1 cellular context compared by ENCODE assay signal in the genomic region with DNA sequence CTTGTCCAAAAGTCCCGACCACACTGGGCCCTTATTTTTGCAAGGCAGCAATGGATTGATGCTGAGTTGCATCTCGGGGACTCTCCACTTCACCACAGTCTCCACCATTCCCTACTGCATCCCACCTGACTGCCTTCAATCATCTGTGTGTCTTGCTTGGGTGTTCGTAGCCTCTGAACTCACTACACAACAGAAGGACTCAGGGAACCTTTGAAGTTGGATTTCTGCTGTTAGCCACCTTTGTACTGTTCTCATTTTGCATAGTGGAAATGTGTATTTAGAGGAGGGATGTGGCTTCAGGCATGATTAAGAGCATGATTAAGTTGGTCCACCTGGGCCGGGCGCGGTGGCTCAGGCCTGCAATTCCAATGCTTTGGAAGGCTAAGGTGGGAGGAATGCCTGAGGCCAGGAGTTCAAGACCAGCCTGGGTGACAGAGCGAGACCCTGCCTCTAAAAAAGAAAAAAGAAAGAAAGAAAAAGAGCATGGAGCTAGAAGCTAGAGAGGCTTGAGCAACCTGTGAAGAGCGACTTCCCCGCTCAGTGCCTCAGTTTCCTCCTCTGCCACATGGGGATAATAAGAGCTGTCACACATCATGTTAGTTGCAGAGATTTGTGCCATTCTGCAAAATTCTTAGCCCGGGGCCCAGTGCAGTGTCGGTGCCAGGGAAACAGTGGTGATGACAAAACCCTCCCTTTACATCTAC.
TF ChIP-seq lines count a peak whose summit lies in the region.

No MANE protein-coding gene starts in this region.

TF ChIP-seq in HepG2, 621 proteins besides CTCF, POLR2A, EP300 and RAD21 (continued from another document and continues in another):
- TF ChIP-seq, protein P1, sequence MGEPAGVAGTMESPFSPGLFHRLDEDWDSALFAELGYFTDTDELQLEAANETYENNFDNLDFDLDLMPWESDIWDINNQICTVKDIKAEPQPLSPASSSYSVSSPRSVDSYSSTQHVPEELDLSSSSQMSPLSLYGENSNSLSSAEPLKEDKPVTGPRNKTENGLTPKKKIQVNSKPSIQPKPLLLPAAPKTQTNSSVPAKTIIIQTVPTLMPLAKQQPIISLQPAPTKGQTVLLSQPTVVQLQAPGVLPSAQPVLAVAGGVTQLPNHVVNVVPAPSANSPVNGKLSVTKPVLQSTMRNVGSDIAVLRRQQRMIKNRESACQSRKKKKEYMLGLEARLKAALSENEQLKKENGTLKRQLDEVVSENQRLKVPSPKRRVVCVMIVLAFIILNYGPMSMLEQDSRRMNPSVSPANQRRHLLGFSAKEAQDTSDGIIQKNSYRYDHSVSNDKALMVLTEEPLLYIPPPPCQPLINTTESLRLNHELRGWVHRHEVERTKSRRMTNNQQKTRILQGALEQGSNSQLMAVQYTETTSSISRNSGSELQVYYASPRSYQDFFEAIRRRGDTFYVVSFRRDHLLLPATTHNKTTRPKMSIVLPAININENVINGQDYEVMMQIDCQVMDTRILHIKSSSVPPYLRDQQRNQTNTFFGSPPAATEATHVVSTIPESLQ (CRISPR knock-in tag; conservative IDR thresholded peaks at IDR 0.05): no peak
- TF ChIP-seq SP5 (CRISPR knock-in tag; IDR thresholded peaks at IDR 0.05; ENCODE audit: borderline replicate concordance, low read depth) (peak; percentile 93), FLYWCH1 (CRISPR knock-in tag; IDR thresholded peaks at IDR 0.05) (no peak), KLF9 (CRISPR knock-in tag; IDR thresholded peaks at IDR 0.05; ENCODE audit: low read depth) (no peak), SNAPC2 (CRISPR knock-in tag; IDR thresholded peaks at IDR 0.05) (peak; percentile 95), ZNF792 (CRISPR knock-in tag; IDR thresholded peaks at IDR 0.05) (peak; percentile 62), XBP1 (CRISPR knock-in tag; IDR thresholded peaks at IDR 0.05) (no peak), ZFP82 (CRISPR knock-in tag; IDR thresholded peaks at IDR 0.05; ENCODE audit: borderline replicate concordance) (no peak), ZNF816 (CRISPR knock-in tag; IDR thresholded peaks at IDR 0.05; ENCODE audit: borderline replicate concordance) (no peak; the same call in 1 of the 2 replicates), SKI (IDR thresholded peaks at IDR 0.05; ENCODE audit: partially characterized antibody) (peak; percentile 70), MIER2 (CRISPR knock-in tag; IDR thresholded peaks at IDR 0.05) (peak; percentile 85; the same call in 1 of the 2 replicates), ZBTB8A (CRISPR knock-in tag; IDR thresholded peaks at IDR 0.05; ENCODE audit: borderline replicate concordance, low read depth) (0 out of 2 replicates have a peak, but pooled peaks have one; percentile 31), ZNF670 (CRISPR knock-in tag; IDR thresholded peaks at IDR 0.05; ENCODE audit: borderline replicate concordance) (peak; percentile 92), ZNF564 (CRISPR knock-in tag; IDR thresholded peaks at IDR 0.05) (0 out of 2 replicates have a peak, but pooled peaks have one; percentile 72)
- TF ChIP-seq, protein P2, sequence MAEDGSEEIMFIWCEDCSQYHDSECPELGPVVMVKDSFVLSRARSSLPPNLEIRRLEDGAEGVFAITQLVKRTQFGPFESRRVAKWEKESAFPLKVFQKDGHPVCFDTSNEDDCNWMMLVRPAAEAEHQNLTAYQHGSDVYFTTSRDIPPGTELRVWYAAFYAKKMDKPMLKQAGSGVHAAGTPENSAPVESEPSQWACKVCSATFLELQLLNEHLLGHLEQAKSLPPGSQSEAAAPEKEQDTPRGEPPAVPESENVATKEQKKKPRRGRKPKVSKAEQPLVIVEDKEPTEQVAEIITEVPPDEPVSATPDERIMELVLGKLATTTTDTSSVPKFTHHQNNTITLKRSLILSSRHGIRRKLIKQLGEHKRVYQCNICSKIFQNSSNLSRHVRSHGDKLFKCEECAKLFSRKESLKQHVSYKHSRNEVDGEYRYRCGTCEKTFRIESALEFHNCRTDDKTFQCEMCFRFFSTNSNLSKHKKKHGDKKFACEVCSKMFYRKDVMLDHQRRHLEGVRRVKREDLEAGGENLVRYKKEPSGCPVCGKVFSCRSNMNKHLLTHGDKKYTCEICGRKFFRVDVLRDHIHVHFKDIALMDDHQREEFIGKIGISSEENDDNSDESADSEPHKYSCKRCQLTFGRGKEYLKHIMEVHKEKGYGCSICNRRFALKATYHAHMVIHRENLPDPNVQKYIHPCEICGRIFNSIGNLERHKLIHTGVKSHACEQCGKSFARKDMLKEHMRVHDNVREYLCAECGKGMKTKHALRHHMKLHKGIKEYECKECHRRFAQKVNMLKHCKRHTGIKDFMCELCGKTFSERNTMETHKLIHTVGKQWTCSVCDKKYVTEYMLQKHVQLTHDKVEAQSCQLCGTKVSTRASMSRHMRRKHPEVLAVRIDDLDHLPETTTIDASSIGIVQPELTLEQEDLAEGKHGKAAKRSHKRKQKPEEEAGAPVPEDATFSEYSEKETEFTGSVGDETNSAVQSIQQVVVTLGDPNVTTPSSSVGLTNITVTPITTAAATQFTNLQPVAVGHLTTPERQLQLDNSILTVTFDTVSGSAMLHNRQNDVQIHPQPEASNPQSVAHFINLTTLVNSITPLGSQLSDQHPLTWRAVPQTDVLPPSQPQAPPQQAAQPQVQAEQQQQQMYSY (CRISPR knock-in tag; IDR thresholded peaks at IDR 0.05): no peak
- TF ChIP-seq, protein P3, sequence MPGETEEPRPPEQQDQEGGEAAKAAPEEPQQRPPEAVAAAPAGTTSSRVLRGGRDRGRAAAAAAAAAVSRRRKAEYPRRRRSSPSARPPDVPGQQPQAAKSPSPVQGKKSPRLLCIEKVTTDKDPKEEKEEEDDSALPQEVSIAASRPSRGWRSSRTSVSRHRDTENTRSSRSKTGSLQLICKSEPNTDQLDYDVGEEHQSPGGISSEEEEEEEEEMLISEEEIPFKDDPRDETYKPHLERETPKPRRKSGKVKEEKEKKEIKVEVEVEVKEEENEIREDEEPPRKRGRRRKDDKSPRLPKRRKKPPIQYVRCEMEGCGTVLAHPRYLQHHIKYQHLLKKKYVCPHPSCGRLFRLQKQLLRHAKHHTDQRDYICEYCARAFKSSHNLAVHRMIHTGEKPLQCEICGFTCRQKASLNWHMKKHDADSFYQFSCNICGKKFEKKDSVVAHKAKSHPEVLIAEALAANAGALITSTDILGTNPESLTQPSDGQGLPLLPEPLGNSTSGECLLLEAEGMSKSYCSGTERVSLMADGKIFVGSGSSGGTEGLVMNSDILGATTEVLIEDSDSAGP (CRISPR knock-in tag; IDR thresholded peaks at IDR 0.05; ENCODE audit: borderline replicate concordance): peak; percentile 39; the same call in 1 of the 2 replicates
- TF ChIP-seq, protein P4, sequence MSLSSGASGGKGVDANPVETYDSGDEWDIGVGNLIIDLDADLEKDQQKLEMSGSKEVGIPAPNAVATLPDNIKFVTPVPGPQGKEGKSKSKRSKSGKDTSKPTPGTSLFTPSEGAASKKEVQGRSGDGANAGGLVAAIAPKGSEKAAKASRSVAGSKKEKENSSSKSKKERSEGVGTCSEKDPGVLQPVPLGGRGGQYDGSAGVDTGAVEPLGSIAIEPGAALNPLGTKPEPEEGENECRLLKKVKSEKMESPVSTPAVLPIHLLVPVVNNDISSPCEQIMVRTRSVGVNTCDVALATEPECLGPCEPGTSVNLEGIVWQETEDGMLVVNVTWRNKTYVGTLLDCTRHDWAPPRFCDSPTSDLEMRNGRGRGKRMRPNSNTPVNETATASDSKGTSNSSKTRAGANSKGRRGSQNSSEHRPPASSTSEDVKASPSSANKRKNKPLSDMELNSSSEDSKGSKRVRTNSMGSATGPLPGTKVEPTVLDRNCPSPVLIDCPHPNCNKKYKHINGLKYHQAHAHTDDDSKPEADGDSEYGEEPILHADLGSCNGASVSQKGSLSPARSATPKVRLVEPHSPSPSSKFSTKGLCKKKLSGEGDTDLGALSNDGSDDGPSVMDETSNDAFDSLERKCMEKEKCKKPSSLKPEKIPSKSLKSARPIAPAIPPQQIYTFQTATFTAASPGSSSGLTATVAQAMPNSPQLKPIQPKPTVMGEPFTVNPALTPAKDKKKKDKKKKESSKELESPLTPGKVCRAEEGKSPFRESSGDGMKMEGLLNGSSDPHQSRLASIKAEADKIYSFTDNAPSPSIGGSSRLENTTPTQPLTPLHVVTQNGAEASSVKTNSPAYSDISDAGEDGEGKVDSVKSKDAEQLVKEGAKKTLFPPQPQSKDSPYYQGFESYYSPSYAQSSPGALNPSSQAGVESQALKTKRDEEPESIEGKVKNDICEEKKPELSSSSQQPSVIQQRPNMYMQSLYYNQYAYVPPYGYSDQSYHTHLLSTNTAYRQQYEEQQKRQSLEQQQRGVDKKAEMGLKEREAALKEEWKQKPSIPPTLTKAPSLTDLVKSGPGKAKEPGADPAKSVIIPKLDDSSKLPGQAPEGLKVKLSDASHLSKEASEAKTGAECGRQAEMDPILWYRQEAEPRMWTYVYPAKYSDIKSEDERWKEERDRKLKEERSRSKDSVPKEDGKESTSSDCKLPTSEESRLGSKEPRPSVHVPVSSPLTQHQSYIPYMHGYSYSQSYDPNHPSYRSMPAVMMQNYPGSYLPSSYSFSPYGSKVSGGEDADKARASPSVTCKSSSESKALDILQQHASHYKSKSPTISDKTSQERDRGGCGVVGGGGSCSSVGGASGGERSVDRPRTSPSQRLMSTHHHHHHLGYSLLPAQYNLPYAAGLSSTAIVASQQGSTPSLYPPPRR (CRISPR knock-in tag; IDR thresholded peaks at IDR 0.05; ENCODE audit: borderline replicate concordance): peak; percentile 89
- TF ChIP-seq, protein P5, sequence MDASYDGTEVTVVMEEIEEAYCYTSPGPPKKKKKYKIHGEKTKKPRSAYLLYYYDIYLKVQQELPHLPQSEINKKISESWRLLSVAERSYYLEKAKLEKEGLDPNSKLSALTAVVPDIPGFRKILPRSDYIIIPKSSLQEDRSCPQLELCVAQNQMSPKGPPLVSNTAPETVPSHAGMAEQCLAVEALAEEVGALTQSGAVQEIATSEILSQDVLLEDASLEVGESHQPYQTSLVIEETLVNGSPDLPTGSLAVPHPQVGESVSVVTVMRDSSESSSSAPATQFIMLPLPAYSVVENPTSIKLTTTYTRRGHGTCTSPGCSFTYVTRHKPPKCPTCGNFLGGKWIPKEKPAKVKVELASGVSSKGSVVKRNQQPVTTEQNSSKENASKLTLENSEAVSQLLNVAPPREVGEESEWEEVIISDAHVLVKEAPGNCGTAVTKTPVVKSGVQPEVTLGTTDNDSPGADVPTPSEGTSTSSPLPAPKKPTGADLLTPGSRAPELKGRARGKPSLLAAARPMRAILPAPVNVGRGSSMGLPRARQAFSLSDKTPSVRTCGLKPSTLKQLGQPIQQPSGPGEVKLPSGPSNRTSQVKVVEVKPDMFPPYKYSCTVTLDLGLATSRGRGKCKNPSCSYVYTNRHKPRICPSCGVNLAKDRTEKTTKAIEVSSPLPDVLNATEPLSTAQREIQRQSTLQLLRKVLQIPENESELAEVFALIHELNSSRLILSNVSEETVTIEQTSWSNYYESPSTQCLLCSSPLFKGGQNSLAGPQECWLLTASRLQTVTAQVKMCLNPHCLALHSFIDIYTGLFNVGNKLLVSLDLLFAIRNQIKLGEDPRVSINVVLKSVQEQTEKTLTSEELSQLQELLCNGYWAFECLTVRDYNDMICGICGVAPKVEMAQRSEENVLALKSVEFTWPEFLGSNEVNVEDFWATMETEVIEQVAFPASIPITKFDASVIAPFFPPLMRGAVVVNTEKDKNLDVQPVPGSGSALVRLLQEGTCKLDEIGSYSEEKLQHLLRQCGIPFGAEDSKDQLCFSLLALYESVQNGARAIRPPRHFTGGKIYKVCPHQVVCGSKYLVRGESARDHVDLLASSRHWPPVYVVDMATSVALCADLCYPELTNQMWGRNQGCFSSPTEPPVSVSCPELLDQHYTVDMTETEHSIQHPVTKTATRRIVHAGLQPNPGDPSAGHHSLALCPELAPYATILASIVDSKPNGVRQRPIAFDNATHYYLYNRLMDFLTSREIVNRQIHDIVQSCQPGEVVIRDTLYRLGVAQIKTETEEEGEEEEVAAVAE (CRISPR knock-in tag; IDR thresholded peaks at IDR 0.05; ENCODE audit: borderline replicate concordance): peak; percentile 17; the same call in 1 of the 2 replicates
- TF ChIP-seq, protein P6, sequence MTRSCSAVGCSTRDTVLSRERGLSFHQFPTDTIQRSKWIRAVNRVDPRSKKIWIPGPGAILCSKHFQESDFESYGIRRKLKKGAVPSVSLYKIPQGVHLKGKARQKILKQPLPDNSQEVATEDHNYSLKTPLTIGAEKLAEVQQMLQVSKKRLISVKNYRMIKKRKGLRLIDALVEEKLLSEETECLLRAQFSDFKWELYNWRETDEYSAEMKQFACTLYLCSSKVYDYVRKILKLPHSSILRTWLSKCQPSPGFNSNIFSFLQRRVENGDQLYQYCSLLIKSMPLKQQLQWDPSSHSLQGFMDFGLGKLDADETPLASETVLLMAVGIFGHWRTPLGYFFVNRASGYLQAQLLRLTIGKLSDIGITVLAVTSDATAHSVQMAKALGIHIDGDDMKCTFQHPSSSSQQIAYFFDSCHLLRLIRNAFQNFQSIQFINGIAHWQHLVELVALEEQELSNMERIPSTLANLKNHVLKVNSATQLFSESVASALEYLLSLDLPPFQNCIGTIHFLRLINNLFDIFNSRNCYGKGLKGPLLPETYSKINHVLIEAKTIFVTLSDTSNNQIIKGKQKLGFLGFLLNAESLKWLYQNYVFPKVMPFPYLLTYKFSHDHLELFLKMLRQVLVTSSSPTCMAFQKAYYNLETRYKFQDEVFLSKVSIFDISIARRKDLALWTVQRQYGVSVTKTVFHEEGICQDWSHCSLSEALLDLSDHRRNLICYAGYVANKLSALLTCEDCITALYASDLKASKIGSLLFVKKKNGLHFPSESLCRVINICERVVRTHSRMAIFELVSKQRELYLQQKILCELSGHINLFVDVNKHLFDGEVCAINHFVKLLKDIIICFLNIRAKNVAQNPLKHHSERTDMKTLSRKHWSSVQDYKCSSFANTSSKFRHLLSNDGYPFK (CRISPR knock-in tag; IDR thresholded peaks at IDR 0.05; ENCODE audit: borderline replicate concordance): no peak; the same call in 1 of the 2 replicates
